In the genomic region with DNA sequence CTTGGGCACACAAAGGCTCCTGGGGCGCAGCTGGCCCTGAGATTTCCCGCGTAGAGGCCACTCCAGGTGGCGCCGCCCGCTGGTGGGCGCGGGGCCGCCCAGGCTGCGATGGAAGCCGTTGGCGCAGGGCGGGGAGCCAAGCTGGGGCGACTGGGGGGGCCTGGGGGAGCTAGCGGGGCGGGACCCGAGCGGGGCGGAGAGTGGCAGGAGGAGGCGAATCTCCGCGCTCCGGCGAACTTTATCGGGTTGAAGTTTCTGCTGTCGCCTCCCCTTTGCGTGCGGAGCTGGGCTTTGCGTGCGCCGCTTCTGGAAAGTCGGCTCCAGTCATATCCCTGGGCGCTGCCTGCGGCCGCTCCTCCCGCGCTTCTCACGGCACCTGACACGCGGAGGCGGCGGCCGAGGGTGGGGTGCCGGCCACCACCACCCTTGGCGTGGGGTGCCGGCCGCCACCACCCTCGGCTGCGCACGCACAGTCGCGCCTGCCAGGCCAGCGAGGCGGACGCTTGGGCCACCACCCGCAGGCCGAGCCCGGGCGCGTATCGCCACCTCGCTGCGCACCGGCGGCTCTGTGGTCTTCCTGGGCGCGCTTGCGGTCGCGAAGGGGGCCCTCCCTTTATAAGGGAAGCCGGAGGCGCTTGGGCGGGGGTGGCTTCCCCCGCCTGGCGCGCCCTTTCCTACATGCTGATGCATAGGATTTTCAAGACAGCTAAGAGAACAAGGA, we compare ENCODE assay signal across 7 cellular contexts. TPM values are rescaled to one million over a fixed set of nuclear protein-coding genes. Genes with fewer than 3 reads are reported as not detected.
DNase-seq lines count a peak whose midpoint lies in the region; ATAC-seq and TF ChIP-seq lines count a peak whose summit lies in the region.

No MANE protein-coding gene starts in this region.

- ATAC-seq in HCT116 (peak; percentile 77), esophagus mucosa (peak; percentile 62)
- peak; percentile 67 to 71 for ATAC-seq in activated CD4-positive, CD25-positive, alpha-beta regulatory T cell treated with anti-CD3 and anti-CD28 coated beads, Interleukin-2, amount 50 U/mL, for 24 hours

- H3K9me3 ChIP-seq in HCT116 (ENCODE audit: control insufficient read depth in 1 of 2, insufficient read depth in 1 of 2, low read depth in 1 of 2, low read length in 2 of 2) = no peaks in the 10 kb centered on the region

- DNase-seq in HCT116 (ENCODE audit: low read depth, low spot score) (peak; percentile 48), NCI-H1105 (lab: John Stamatoyannopoulos, UW) (peak; percentile 80), myocyte (ENCODE audit: low read depth) (peak; percentile 90), stromal cell of bone marrow (ENCODE audit: low read depth) (peak; percentile 94)

- H4K20me1 ChIP-seq in HCT116 (ENCODE audit: insufficient read depth) = no peaks in the 10 kb centered on the region

- no peaks in the 10 kb centered on the region for H3K9me2 ChIP-seq in HCT116 (ENCODE audit: insufficient read depth)

- CTCF ChIA-PET in HCT116 (lab: Charles Lee) = interaction anchor here (0.7 to 1.9 kb wide), 21 partner anchors 9 to 667 kb away, joined by 3 to 27 read pairs (median 4); no protein-coding TSS in a partner anchor

- H3K79me2 ChIP-seq in HCT116 (ENCODE audit: insufficient read depth, low read length) = no peaks in the 10 kb centered on the region

- TF ChIP-seq POLR2A in HCT116 (IDR thresholded peaks at IDR 0.05; ENCODE audit: borderline replicate concordance, extremely low read depth, insufficient read depth, insufficient read length) = no peak

- peak overlapping the region; percentile 80 for H2AFZ ChIP-seq in HCT116 (ENCODE audit: low read depth, low read length, poor library complexity, severe bottlenecking)

- no peak for TF ChIP-seq RAD21 in HCT116 (IDR thresholded peaks at IDR 0.05; ENCODE audit: low read depth)

- peaks cover 5 to 28% of the 10 kb centered on the region in 2 experiments for H3K4me1 ChIP-seq in HCT116 (ENCODE audit: control insufficient read depth in 1 of 2, insufficient read depth in 2 of 2, low read length in 2 of 2)

- peak overlapping the region; percentile 93 for H3K4me2 ChIP-seq in HCT116 (ENCODE audit: low read length)

- peak overlapping the region; percentile 73 for H3K27ac ChIP-seq in HCT116 (ENCODE audit: low read depth, low read length)

- H3K4me3 ChIP-seq in HCT116 (replicated peaks in 1 of 2; ENCODE audit: low read depth in 1 of 2, low read length in 2 of 2) = peak overlapping the region; percentile 42 to 59

- RAD21 ChIA-PET in HCT116 (lab: Charles Lee; ENCODE audit: low non-redundant PET in 1 of 2, low total read pairs in 2 of 2, uncharacterized antibody in 2 of 2, unreplicated experiment in 2 of 2) = interaction anchor here (0.6 to 0.8 kb wide), 4 partner anchors 45 to 210 kb away, joined by 3 to 6 read pairs (median 4); no protein-coding TSS in a partner anchor

- POLR2A ChIA-PET in HCT116 (lab: Charles Lee) = interaction anchor here (1.0 to 1.2 kb wide), 2 partner anchors 9 to 198 kb away, joined by 3 to 5 read pairs; no protein-coding TSS in a partner anchor

- intact Hi-C loops in HCT116 (cut with micrococcal nuclease) = no loop called here

- no TSS peak for BruUV-seq in HCT116 (replicated peaks; lab: Mats Ljungman, UMichigan)

- TF ChIP-seq CTCF in GM12873 (IDR thresholded peaks at IDR 0.05; ENCODE audit: insufficient read depth, low read depth, low read length, missing control alignments) (peak; percentile 42), HCT116 (IDR thresholded peaks at IDR 0.05 in 2 of 3, conservative IDR thresholded peaks at IDR 0.05 in 1 of 3; ENCODE audit: borderline replicate concordance in 1 of 3, insufficient read depth in 1 of 3, low read depth in 2 of 3, low read length in 2 of 3) (peak in 1 of 3 experiments; percentile 45; a peak in 4 of 6 replicates)

- no peaks in the 10 kb centered on the region for H3K36me3 ChIP-seq in HCT116 (ENCODE audit: control insufficient read depth in 1 of 2, insufficient read depth in 2 of 2, low read length in 2 of 2)

- no peaks in the 10 kb centered on the region for H3K27me3 ChIP-seq in HCT116 (ENCODE audit: insufficient read depth, low read length)

- peak overlapping the region; percentile 77 for H3K9ac ChIP-seq in HCT116 (ENCODE audit: low read length)

TF ChIP-seq in HCT116, 20 proteins besides CTCF, POLR2A, EP300 and RAD21:
- TF ChIP-seq ZFX (IDR thresholded peaks at IDR 0.05) (peak; percentile 53), YY1 (IDR thresholded peaks at IDR 0.05; ENCODE audit: extremely low read depth, insufficient replicate concordance, low read depth, low read length) (no peak), TCF7L2 (IDR thresholded peaks at IDR 0.05; ENCODE audit: borderline replicate concordance, extremely low read depth, insufficient read depth, insufficient read length) (peak; percentile 57), POLR2AphosphoS5 (IDR thresholded peaks at IDR 0.05; ENCODE audit: low read depth, low read length) (peak; percentile 28; the same call in 1 of the 2 replicates), SIN3A (IDR thresholded peaks at IDR 0.05; ENCODE audit: low read depth) (no peak), EGR1 (IDR thresholded peaks at IDR 0.05; ENCODE audit: low read depth) (peak; percentile 5; the same call in 1 of the 2 replicates)
- TF ChIP-seq, protein P1, sequence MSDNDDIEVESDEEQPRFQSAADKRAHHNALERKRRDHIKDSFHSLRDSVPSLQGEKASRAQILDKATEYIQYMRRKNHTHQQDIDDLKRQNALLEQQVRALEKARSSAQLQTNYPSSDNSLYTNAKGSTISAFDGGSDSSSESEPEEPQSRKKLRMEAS (IDR thresholded peaks at IDR 0.05) = peak; percentile 71

RNA-seq across cellular contexts. Expression of a gene that starts 0.9 kb away (rescaled TPM):
- 2.6 TPM for total RNA-seq in HCT116 (2021; ENCODE audit: unreplicated experiment)
- 0.24 and 0.33 TPM in 2 replicates for polyA plus RNA-seq in HCT116 (2012)
- 2.0 TPM for total RNA-seq in esophagus mucosa
- 14.4 and 18.1 TPM in 2 replicates for total RNA-seq in myocyte
- 19.8 TPM for polyA plus RNA-seq in myocyte (2012)

Comparison
In these comparisons a context has a peak if more than half of its experiments do, and no peak if none do; other contexts are left out.
1. Peak in every context shown above with its lines: DNase-seq, ATAC-seq, H3K4me3 ChIP-seq and H3K27ac ChIP-seq.